14 cellular contexts compared by ENCODE assay signal in genomic region chr22:30209642-30210041, GRCh38. TPM values are rescaled to one million over a fixed set of nuclear protein-coding genes. Genes with fewer than 3 reads are reported as not detected.
A peak's percentile ranks its signal among the peaks of the same experiment; 100 is the strongest.
DNase-seq lines count a peak whose midpoint lies in the region; ATAC-seq, FAIRE-seq and TF ChIP-seq lines count a peak whose summit lies in the region.
"Had no signal": no experiment of that assay in that cellular context is flagged by ENCODE, and none has a peak within 500 bp of the region (broad histone marks: within the 10 kb centered on the region; RNA-seq: fewer than 3 reads in every experiment).

No MANE protein-coding gene starts in this region.

- no peaks in the 10 kb centered on the region for H3F3A ChIP-seq in neural progenitor cell (ENCODE audit: low read depth)

- H3K9me3 Mint-ChIP-seq in Caco-2 (ENCODE audit: unreplicated experiment), result no peaks in the 10 kb centered on the region
- H3K9me3 Mint-ChIP-seq in neural progenitor cell, result no peaks in the 10 kb centered on the region
- H3K9me3 Mint-ChIP-seq: activated naive CD4-positive, alpha-beta T cell treated with anti-CD3 and anti-CD28 coated beads, Interleukin-2, amount 10 ng/mL, durations not matched to agents 7 days and 5 days; neural crest cell had no signal

- TF ChIP-seq CTCF in Caco-2 (IDR thresholded peaks at IDR 0.05; ENCODE audit: insufficient read depth in 1 of 2, low read depth in 1 of 2, low read length in 1 of 2, severe bottlenecking in 1 of 2, unreplicated experiment in 1 of 2) (no peak), HepG2 (CRISPR knock-in tag; IDR thresholded peaks at IDR 0.05) (no peak), BE2C (IDR thresholded peaks at IDR 0.05; ENCODE audit: low read depth, low read length) (no peak), neural progenitor cell (IDR thresholded peaks at IDR 0.05) (no peak)

- in situ Hi-C loops in HepG2 (cut with HindIII; ENCODE audit: extremely low pct_ligation_motif_present, low pct_unique_long_range_greater_than_20kb), result no loop called here

- POLR2A ChIA-PET in Caco-2 (lab: Charles Lee) (interaction anchor here (0.5 to 1.6 kb wide), 2 partner anchors 13 to 30 kb away, joined by 5 to 9 read pairs; no protein-coding TSS in a partner anchor), HepG2 (lab: Yijun Ruan, JAX) (interaction anchor here (0.9 to 3.3 kb wide), 5 partner anchors 11 to 41 kb away, joined by 3 to 32 read pairs (median 3); no protein-coding TSS in a partner anchor)

- H3K9me3 ChIP-seq in Caco-2, result no peaks in the 10 kb centered on the region
- no peaks in the 10 kb centered on the region for H3K9me3 ChIP-seq in T-helper 17 cell (ENCODE audit: control insufficient read depth, low read length, poor library complexity, severe bottlenecking)
- no peaks in the 10 kb centered on the region for H3K9me3 ChIP-seq in HepG2 (ENCODE audit: low read length)
- H3K9me3 ChIP-seq in BE2C, result no peaks in the 10 kb centered on the region
- H3K9me3 ChIP-seq in neural progenitor cell (ENCODE audit: low read depth), result no peaks in the 10 kb centered on the region
- H3K9me3 ChIP-seq: MG63 had no signal

- H3K36me3 ChIP-seq in Caco-2 (ENCODE audit: control insufficient read depth, insufficient read depth, low read length) (no peaks in the 10 kb centered on the region), HepG2 (replicated peaks in 1 of 2; ENCODE audit: control insufficient read depth in 1 of 2, insufficient read depth in 2 of 2, low read length in 2 of 2) (no peaks in the 10 kb centered on the region), BE2C (no peaks in the 10 kb centered on the region), neural progenitor cell (no peaks in the 10 kb centered on the region)
- H3K36me3 ChIP-seq: cardiac muscle cell, MG63 had no signal

- 84% methylated on average over 5 of the region's 6 CpGs for WGBS in HepG2 (ENCODE audit: low lambda C conversion rate)

- ATAC-seq in T-helper 17 cell, result no peak
- ATAC-seq in HepG2, result no peak

- no peak for TF ChIP-seq RAD21 in HepG2 (CRISPR knock-in tag; IDR thresholded peaks at IDR 0.05)

- H3K9ac ChIP-seq in HepG2 (ENCODE audit: insufficient read depth, low read depth, low read length) (peak overlapping the region; percentile 49), neural progenitor cell (no peak overlapping the region)

- TF ChIP-seq POLR2A in HepG2 (IDR thresholded peaks at IDR 0.05; ENCODE audit: insufficient read depth in 1 of 2, low read depth in 2 of 2, low read length in 2 of 2), result no peak

- H3K4me1 Mint-ChIP-seq in Caco-2 (ENCODE audit: low read depth, unreplicated experiment) (peaks cover 60% of the 10 kb centered on the region), T-helper 17 cell (peaks cover 16% of the 10 kb centered on the region), neural progenitor cell (peaks cover 54% of the 10 kb centered on the region)

- H3K27me3 Mint-ChIP-seq in Caco-2 (ENCODE audit: insufficient read depth, unreplicated experiment), result no peaks in the 10 kb centered on the region
- no peaks in the 10 kb centered on the region for H3K27me3 Mint-ChIP-seq in T-helper 17 cell
- peaks cover 13% of the 10 kb centered on the region for H3K27me3 Mint-ChIP-seq in neural progenitor cell (ENCODE audit: insufficient read depth, low read depth)

- H4K20me1 ChIP-seq in HepG2 (ENCODE audit: insufficient read depth, low read length), result no peaks in the 10 kb centered on the region
- no peaks in the 10 kb centered on the region for H4K20me1 ChIP-seq in neural progenitor cell (ENCODE audit: low read depth)

- H3K4me1 ChIP-seq in Caco-2 (peaks cover 88% of the 10 kb centered on the region), HepG2 (ENCODE audit: insufficient read depth, low read length) (peaks cover 92% of the 10 kb centered on the region), BE2C (peaks cover 21% of the 10 kb centered on the region), neural progenitor cell (peaks cover 11% of the 10 kb centered on the region)

- intact Hi-C loops in Caco-2 (cut with micrococcal nuclease; ENCODE audit: unreplicated experiment), result no loop called here
- intact Hi-C loops in HepG2 (cut with micrococcal nuclease; ENCODE audit: unreplicated experiment), result no loop called here

- H3K4me3 Mint-ChIP-seq in Caco-2 (ENCODE audit: unreplicated experiment) (no peak overlapping the region), T-helper 17 cell (no peak overlapping the region), neural progenitor cell (no peak overlapping the region)
- H3K4me3 Mint-ChIP-seq: activated naive CD4-positive, alpha-beta T cell treated with anti-CD3 and anti-CD28 coated beads, Interleukin-2, amount 10 ng/mL, durations not matched to agents 7 days and 5 days had no signal

- H3K27ac Mint-ChIP-seq in Caco-2 (ENCODE audit: unreplicated experiment), result peak overlapping the region; percentile 97
- peak overlapping the region; percentile 72 for H3K27ac Mint-ChIP-seq in T-helper 17 cell
- H3K27ac Mint-ChIP-seq in neural progenitor cell, result no peak overlapping the region
- H3K27ac Mint-ChIP-seq: activated naive CD4-positive, alpha-beta T cell treated with anti-CD3 and anti-CD28 coated beads, Interleukin-2, amount 10 ng/mL, durations not matched to agents 7 days and 5 days had no signal

- H3K4me2 ChIP-seq in HepG2 (ENCODE audit: low read depth, low read length) (no peak overlapping the region), neural progenitor cell (no peak overlapping the region)

- TF ChIP-seq EP300 in HepG2 (IDR thresholded peaks at IDR 0.05; ENCODE audit: low read depth in 2 of 2, low read length in 2 of 2) (no peak), HepG2 (CRISPR knock-in tag; IDR thresholded peaks at IDR 0.05; ENCODE audit: borderline replicate concordance) (no peak)

- CTCF ChIA-PET in Caco-2 (lab: Charles Lee) (interaction anchor here (0.5 kb wide), 1 partner anchor 65 kb away, joined by 3 read pairs; no protein-coding TSS in a partner anchor), HepG2 (lab: Yijun Ruan, JAX; ENCODE audit: low intra/inter-chr PET ratio, low total read pairs) (no interaction called here)

- DNase-seq in Caco-2, result no peak
- DNase-seq in T-helper 17 cell, result no peak
- DNase-seq in HepG2 (ENCODE audit: low spot score), result no peak
- no peak for DNase-seq in BE2C
- no peak for DNase-seq in NCI-H69 (lab: John Stamatoyannopoulos, UW)
- no peak for DNase-seq in activated CD4-positive, alpha-beta T cell treated with anti-CD3 and anti-CD28 coated beads for 48 hours
- DNase-seq in neural progenitor cell (ENCODE audit: low spot score), result no peak
- DNase-seq: activated naive CD4-positive, alpha-beta T cell treated with anti-CD3 and anti-CD28 coated beads, Interleukin-2, amount 10 ng/mL, durations not matched to agents 7 days and 5 days; AML-193 had no signal

- H3K36me3 Mint-ChIP-seq in Caco-2 (ENCODE audit: insufficient read depth, unreplicated experiment), result peaks cover 17% of the 10 kb centered on the region
- no peaks in the 10 kb centered on the region for H3K36me3 Mint-ChIP-seq in T-helper 17 cell (ENCODE audit: low read depth)
- H3K36me3 Mint-ChIP-seq in neural progenitor cell, result no peaks in the 10 kb centered on the region
- H3K36me3 Mint-ChIP-seq: activated naive CD4-positive, alpha-beta T cell treated with anti-CD3 and anti-CD28 coated beads, Interleukin-2, amount 10 ng/mL, durations not matched to agents 7 days and 5 days had no signal

- H3K79me2 ChIP-seq in HepG2 (ENCODE audit: insufficient read depth, low read length) (no peaks in the 10 kb centered on the region), neural progenitor cell (ENCODE audit: low read depth) (no peaks in the 10 kb centered on the region)

- H3K27me3 ChIP-seq in Caco-2 (replicated peaks; ENCODE audit: control insufficient read depth, insufficient read depth, low read length) (no peaks in the 10 kb centered on the region), HepG2 (ENCODE audit: control insufficient read depth in 1 of 2, insufficient read depth in 2 of 2, low read length in 2 of 2) (no peaks in the 10 kb centered on the region), BE2C (no peaks in the 10 kb centered on the region), neural progenitor cell (no peaks in the 10 kb centered on the region)
- H3K27me3 ChIP-seq: cardiac muscle cell, MG63 had no signal

- H2AFZ ChIP-seq in HepG2 (ENCODE audit: low read length), result no peak overlapping the region
- no peak overlapping the region for H2AFZ ChIP-seq in neural progenitor cell (replicated peaks)

- FAIRE-seq in HepG2 (lab: Jason Lieb, UNC), result no peak

- H3K4me3 ChIP-seq in Caco-2 (ENCODE audit: low read depth, low read length) (no peak overlapping the region), HepG2 (replicated peaks in 1 of 3; ENCODE audit: insufficient read depth in 1 of 3, low read depth in 2 of 3, low read length in 3 of 3) (no peak overlapping the region), skin epidermis (no peak overlapping the region), BE2C (ENCODE audit: low read depth, low read length) (no peak overlapping the region), neural progenitor cell (no peak overlapping the region)
- H3K4me3 ChIP-seq: cardiac muscle cell, MG63 had no signal

- BruUV-seq in Caco-2 (replicated peaks; lab: Mats Ljungman, UMichigan) (no TSS peak), HepG2 (replicated peaks; lab: Mats Ljungman, UMichigan) (no TSS peak)

- peak overlapping the region; percentile 70 for H3K27ac ChIP-seq in HepG2 (ENCODE audit: extremely low read length, insufficient read depth, low read length)
- H3K27ac ChIP-seq in skin epidermis, result peak overlapping the region in 16 of 21 experiments; percentile 8 to 86 (median 70)
- no peak overlapping the region for H3K27ac ChIP-seq in neural progenitor cell
- H3K27ac ChIP-seq: cardiac muscle cell had no signal

RNA-seq across cellular contexts. Expression of gene LIF, which starts 36.9 kb away (rescaled TPM):
- total RNA-seq in Caco-2 (2022), result 8.0 and 9.7 TPM in 2 replicates
- 1 to 10 TPM; 1.8 to 5.3 TPM for total RNA-seq in T-helper 17 cell
- total RNA-seq in HepG2 (2016; rRNA removed; fragmentation: Illumina TruSeq; extraction: Trizol), result 1.5 and 3.6 TPM in 2 replicates
- 0.53 and 1.6 TPM in 2 replicates for total RNA-seq in HepG2 (2016; cell fraction: cytosol; rRNA removed; fragmentation: Illumina TruSeq; extraction: Trizol; ENCODE audit: low read depth)
- 1.7 and 3.2 TPM in 2 replicates for total RNA-seq in HepG2 (2016; cell fraction: insoluble cytoplasmic fraction; rRNA removed; fragmentation: Illumina TruSeq; extraction: Trizol)
- total RNA-seq in HepG2 (2016; cell fraction: membrane; rRNA removed; fragmentation: Illumina TruSeq; extraction: Trizol), result 2.6 TPM in 2 replicates
- total RNA-seq in HepG2 (2016; cell fraction: nucleus; rRNA removed; fragmentation: Illumina TruSeq; extraction: Trizol), result 5.2 and 5.5 TPM in 2 replicates
- 8.5 and 12.1 TPM in 2 replicates for polyA plus RNA-seq in HepG2 (2011; rRNA removed)
- 3.0 and 4.2 TPM in 2 replicates for polyA plus RNA-seq in HepG2 (2011; cell fraction: cytosol; rRNA removed)
- polyA plus RNA-seq in HepG2 (2011; cell fraction: nucleus; rRNA removed), result 48.8 and 59.2 TPM in 2 replicates
- 1.4 and 5.2 TPM in 2 replicates for polyA plus RNA-seq in HepG2 (2012)
- polyA plus RNA-seq in HepG2 (2016; cell fraction: cytosol; fragmentation: Illumina TruSeq; extraction: Trizol; ENCODE audit: low read depth), result 0.17 and 0.26 TPM in 2 replicates
- polyA plus RNA-seq in HepG2 (2016; cell fraction: insoluble cytoplasmic fraction; fragmentation: Illumina TruSeq; extraction: Trizol; ENCODE audit: low read depth), result 1.1 and 1.3 TPM in 2 replicates
- 0.64 and 0.93 TPM in 2 replicates for polyA plus RNA-seq in HepG2 (2016; cell fraction: membrane; fragmentation: Illumina TruSeq; extraction: Trizol; ENCODE audit: low read depth)
- 13.6 and 20.3 TPM in 2 replicates for polyA plus RNA-seq in HepG2 (2016; cell fraction: nucleus; fragmentation: Illumina TruSeq; extraction: Trizol; ENCODE audit: insufficient read depth, low read depth)
- polyA minus RNA-seq in HepG2 (2011; rRNA and poly(A)+ RNA removed; ENCODE audit: low replicate concordance), result 11.5 and 35.1 TPM in 2 replicates
- 3.8 and 5.5 TPM in 2 replicates for polyA minus RNA-seq in HepG2 (2011; cell fraction: cytosol; rRNA and poly(A)+ RNA removed)
- polyA minus RNA-seq in HepG2 (2011; cell fraction: nucleus; rRNA and poly(A)+ RNA removed), result 4.1 and 7.1 TPM in 2 replicates
- 1.8 TPM for polyA plus RNA-seq in BE2C (2012; ENCODE audit: insufficient read depth, insufficient read length, low read depth)
- 0.21 and 0.50 TPM in 2 replicates for total RNA-seq in neural progenitor cell (ENCODE audit: low replicate concordance)

RNA-seq across cellular contexts. Expression of gene OSM, which starts 57.0 kb away (rescaled TPM):
- total RNA-seq in Caco-2 (2022) (not detected in 2 replicates), T-helper 17 cell (10 to 100 TPM; 29.1 to 35.2 TPM), HepG2 (2016; rRNA removed; fragmentation: Illumina TruSeq; extraction: Trizol) (not detected in 2 replicates), neural progenitor cell (ENCODE audit: low replicate concordance) (not detected in 2 replicates)
- total RNA-seq in HepG2 (2016; cell fraction: cytosol; rRNA removed; fragmentation: Illumina TruSeq; extraction: Trizol; ENCODE audit: low read depth), result not detected in 2 replicates
- not detected in 2 replicates for total RNA-seq in HepG2 (2016; cell fraction: insoluble cytoplasmic fraction; rRNA removed; fragmentation: Illumina TruSeq; extraction: Trizol)
- not detected in 2 replicates for total RNA-seq in HepG2 (2016; cell fraction: membrane; rRNA removed; fragmentation: Illumina TruSeq; extraction: Trizol)
- not detected in 2 replicates for total RNA-seq in HepG2 (2016; cell fraction: nucleus; rRNA removed; fragmentation: Illumina TruSeq; extraction: Trizol)
- polyA plus RNA-seq in HepG2 (2011; rRNA removed), result 0.07 TPM in 1 of 2 replicates, not detected in the other
- polyA plus RNA-seq in HepG2 (2011; cell fraction: cytosol; rRNA removed), result 0.05 TPM in 1 of 2 replicates, not detected in the other
- not detected in 2 replicates for polyA plus RNA-seq in HepG2 (2011; cell fraction: nucleus; rRNA removed)
- polyA plus RNA-seq in HepG2 (2012), result 0.07 TPM in 1 of 2 replicates, not detected in the other
- polyA plus RNA-seq in HepG2 (2016; cell fraction: cytosol; fragmentation: Illumina TruSeq; extraction: Trizol; ENCODE audit: low read depth), result not detected in 2 replicates
- not detected in 2 replicates for polyA plus RNA-seq in HepG2 (2016; cell fraction: insoluble cytoplasmic fraction; fragmentation: Illumina TruSeq; extraction: Trizol; ENCODE audit: low read depth)
- not detected in 2 replicates for polyA plus RNA-seq in HepG2 (2016; cell fraction: membrane; fragmentation: Illumina TruSeq; extraction: Trizol; ENCODE audit: low read depth)
- not detected in 2 replicates for polyA plus RNA-seq in HepG2 (2016; cell fraction: nucleus; fragmentation: Illumina TruSeq; extraction: Trizol; ENCODE audit: insufficient read depth, low read depth)
- polyA minus RNA-seq in HepG2 (2011; rRNA and poly(A)+ RNA removed; ENCODE audit: low replicate concordance), result not detected in 2 replicates
- not detected in 2 replicates for polyA minus RNA-seq in HepG2 (2011; cell fraction: cytosol; rRNA and poly(A)+ RNA removed)
- not detected in 2 replicates for polyA minus RNA-seq in HepG2 (2011; cell fraction: nucleus; rRNA and poly(A)+ RNA removed)
- polyA plus RNA-seq in BE2C (2012; ENCODE audit: insufficient read depth, insufficient read length, low read depth), result not detected
- total RNA-seq: cardiac muscle cell, kidney epithelial cell, neural crest cell had no signal
- polyA plus RNA-seq: cardiac muscle cell had no signal

Comparison
In these comparisons a context has a peak if more than half of its experiments do, and no peak if none do; other contexts are left out.
1. RNA of gene OSM, which starts 57.0 kb away (total RNA-seq): 29.1 to 35.2 TPM in T-helper 17 cell; not detected in HepG2, not detected in Caco-2 and not detected in neural progenitor cell; every median in the first group is over 10 times any median in the second.